Comparison of ENCODE assay signal across 14 cellular contexts in the genomic region with DNA sequence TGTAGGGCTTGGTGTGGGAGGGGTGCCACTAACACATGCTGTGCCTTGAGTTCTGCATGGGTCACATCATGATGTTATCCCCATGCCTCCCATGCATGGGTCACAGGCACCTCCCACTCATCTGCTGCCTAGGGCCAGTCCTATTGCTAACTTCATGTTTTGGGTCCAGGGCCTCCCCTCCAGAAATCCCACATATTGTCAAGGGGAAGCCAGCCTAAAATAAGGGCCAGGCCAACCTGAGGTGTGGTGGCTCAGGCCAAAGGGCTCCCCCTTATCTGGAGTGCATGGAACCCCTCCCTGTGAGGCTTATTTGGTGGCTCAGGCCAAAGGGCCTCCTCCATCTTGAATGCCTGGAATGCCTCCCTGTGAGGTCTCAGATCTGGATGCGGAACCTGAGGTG.
DNase-seq lines count a peak whose midpoint lies in the region; ATAC-seq and TF ChIP-seq lines count a peak whose summit lies in the region.
"Had no signal": no experiment of that assay in that cellular context is flagged by ENCODE, and none has a peak within 500 bp of the region (broad histone marks: within the 10 kb centered on the region; RNA-seq: fewer than 3 reads in every experiment).

No MANE protein-coding gene starts in this region.

- H3K79me2 ChIP-seq in PC-3 (ENCODE audit: low read length) = no peaks in the 10 kb centered on the region

- no peaks in the 10 kb centered on the region for H3K4me1 ChIP-seq in colonic mucosa
- peaks cover 0 to 16% of the 10 kb centered on the region in 2 donors for H3K4me1 ChIP-seq in uterus
- H3K4me1 ChIP-seq in PC-3 (ENCODE audit: insufficient read depth, low read length) = no peaks in the 10 kb centered on the region; the same call in 1 of the 2 replicates

- H3F3A ChIP-seq in PC-3 (ENCODE audit: low read length, unreplicated experiment) = no peaks in the 10 kb centered on the region

- H3K27me3 ChIP-seq in colonic mucosa = no peaks in the 10 kb centered on the region
- H3K27me3 ChIP-seq in uterus = no peaks in the 10 kb centered on the region
- H3K27me3 ChIP-seq in PC-3 (ENCODE audit: low read length) = peaks cover 31% of the 10 kb centered on the region

- no peak overlapping the region for H3K4me3 Mint-ChIP-seq in activated CD8-positive, alpha-beta T cell treated with anti-CD3 and anti-CD28 coated beads for 36 hours
- H3K4me3 Mint-ChIP-seq: CD8-positive, alpha-beta memory T cell; GM23338 had no signal

- H3K4me3 ChIP-seq in colonic mucosa (no peak overlapping the region), uterus (no peak overlapping the region), PC-3 (ENCODE audit: low read length) (no peak overlapping the region)
- H3K4me3 ChIP-seq: GM23338 had no signal

- intact Hi-C loops in colonic mucosa (cut with DNase I) = no loop called here
- intact Hi-C loops in sciatic nerve (cut with DNase I) = no loop called here
- intact Hi-C loops in uterus (cut with DNase I; ENCODE audit: low total_unique reads) = no loop called here
- intact Hi-C loops in PC-3 (cut with micrococcal nuclease) = loop anchor here (10.0 kb wide), 1 partner anchor 62 kb away; no protein-coding TSS in a partner anchor
- intact Hi-C loops in activated CD8-positive, alpha-beta T cell treated with anti-CD3 and anti-CD28 coated beads for 36 hours (cut with micrococcal nuclease) = no loop called here

- peaks cover 3% of the 10 kb centered on the region for H3K27me3 Mint-ChIP-seq in activated CD8-positive, alpha-beta T cell treated with anti-CD3 and anti-CD28 coated beads for 36 hours

- H3K36me3 Mint-ChIP-seq in activated CD8-positive, alpha-beta T cell treated with anti-CD3 and anti-CD28 coated beads for 36 hours (ENCODE audit: low read depth) = no peaks in the 10 kb centered on the region

- no peak for TF ChIP-seq CTCF in colonic mucosa (IDR thresholded peaks at IDR 0.05)
- no peak for TF ChIP-seq CTCF in uterus (IDR thresholded peaks at IDR 0.05)
- TF ChIP-seq CTCF in PC-3 (conservative IDR thresholded peaks at IDR 0.05; ENCODE audit: low read depth, low read length) = no peak
- no peak for TF ChIP-seq CTCF in activated CD8-positive, alpha-beta T cell treated with anti-CD3 and anti-CD28 coated beads for 36 hours (IDR thresholded peaks at IDR 0.05)

- TF ChIP-seq POLR2A in uterus (IDR thresholded peaks at IDR 0.05) = no peak

- H3K36me3 ChIP-seq in colonic mucosa = no peaks in the 10 kb centered on the region
- no peaks in the 10 kb centered on the region for H3K36me3 ChIP-seq in uterus
- H3K36me3 ChIP-seq in PC-3 (ENCODE audit: low read depth, low read length) = no peaks in the 10 kb centered on the region

- H4K20me1 ChIP-seq in PC-3 (ENCODE audit: low read length) = no peaks in the 10 kb centered on the region

- H2AFZ ChIP-seq in PC-3 (ENCODE audit: low read length) = no peak overlapping the region
- H2AFZ ChIP-seq: GM23338 had no signal

- no peaks in the 10 kb centered on the region for H3K9me3 ChIP-seq in colonic mucosa
- no peaks in the 10 kb centered on the region for H3K9me3 ChIP-seq in uterus
- H3K9me3 ChIP-seq in PC-3 (ENCODE audit: low read length) = peaks cover under 1% of the 10 kb centered on the region; the same call in 1 of the 2 replicates

- no TSS peak for BruUV-seq in PC-3 (replicated peaks; lab: Mats Ljungman, UMichigan)

- H3K27ac ChIP-seq in colonic mucosa = no peak overlapping the region
- H3K27ac ChIP-seq in uterus = peak overlapping the region; percentile 70 to 84
- H3K27ac ChIP-seq in PC-3 (ENCODE audit: low read length) = no peak overlapping the region

- 0 out of 2 replicates have a peak, but pooled peaks cover 5% of the 10 kb centered on the region for H3K9me2 ChIP-seq in PC-3 (replicated peaks; ENCODE audit: low read length)

- H3K9ac ChIP-seq in colonic mucosa (ENCODE audit: low read depth in 2 of 2, low read length in 2 of 2) (no peak overlapping the region), PC-3 (ENCODE audit: low read length) (no peak overlapping the region)

- peak; percentile 6 for DNase-seq in colonic mucosa
- peak; percentile 30 for DNase-seq in mesenteric fat pad (ENCODE audit: low spot score)
- peak; percentile 30 for DNase-seq in sciatic nerve (ENCODE audit: low spot score)
- peak in 1 of 2 donors; percentile 9 for DNase-seq in uterus
- no peak for DNase-seq in PC-3
- DNase-seq in activated CD8-positive, alpha-beta T cell treated with anti-CD3 and anti-CD28 coated beads for 36 hours = no peak
- no peak for DNase-seq in NCI-H1436 (lab: John Stamatoyannopoulos, UW)
- DNase-seq: CD8-positive, alpha-beta memory T cell; GF-D8; NCI-H1436 treated with DMSO at 0.1 percent for 48 hours; NCI-H2081; NCI-H345; Right ventricle myocardium superior had no signal

- H3K27ac Mint-ChIP-seq in activated CD8-positive, alpha-beta T cell treated with anti-CD3 and anti-CD28 coated beads for 36 hours = no peak overlapping the region
- H3K27ac Mint-ChIP-seq: GM23338 had no signal

- no peaks in the 10 kb centered on the region for H3K9me3 Mint-ChIP-seq in activated CD8-positive, alpha-beta T cell treated with anti-CD3 and anti-CD28 coated beads for 36 hours

- POLR2A ChIA-PET in PC-3 (lab: Charles Lee; ENCODE audit: unreplicated experiment) = no interaction called here
- POLR2A ChIA-PET in activated CD8-positive, alpha-beta T cell treated with anti-CD3 and anti-CD28 coated beads for 36 hours (lab: Charles Lee) = no interaction called here

- CTCF ChIA-PET in PC-3 (lab: Charles Lee) = no interaction called here
- CTCF ChIA-PET in activated CD8-positive, alpha-beta T cell treated with anti-CD3 and anti-CD28 coated beads for 36 hours (lab: Charles Lee) = no interaction called here

- H3K4me2 ChIP-seq in PC-3 (ENCODE audit: low read length) = no peak overlapping the region
- H3K4me2 ChIP-seq: GM23338 had no signal

- ATAC-seq in sciatic nerve = no peak
- ATAC-seq in PC-3 = no peak
- ATAC-seq in activated CD8-positive, alpha-beta T cell treated with anti-CD3 and anti-CD28 coated beads for 36 hours = no peak
- ATAC-seq: GM23338 had no signal

- no peaks in the 10 kb centered on the region for H3K4me1 Mint-ChIP-seq in activated CD8-positive, alpha-beta T cell treated with anti-CD3 and anti-CD28 coated beads for 36 hours (ENCODE audit: low read depth)
- H3K4me1 Mint-ChIP-seq: CD8-positive, alpha-beta memory T cell had no signal

Comparison
In these comparisons a context has a peak if more than half of its experiments do, and no peak if none do; other contexts are left out.
1. DNase-seq: peak in colonic mucosa (single experiment), mesenteric fat pad (single experiment) and sciatic nerve (single experiment); none in PC-3 (single experiment), activated CD8-positive, alpha-beta T cell treated with anti-CD3 and anti-CD28 coated beads for 36 hours (single experiment) and NCI-H1436 (single experiment).
2. H3K27ac ChIP-seq: peak in uterus (2 of 2); none in colonic mucosa (single experiment) and PC-3 (single experiment).